Comparison of ENCODE assay signal across 8 cellular contexts in genomic region chr16:27515874-27516353, GRCh38. TPM values are rescaled to one million over a fixed set of nuclear protein-coding genes. Genes with fewer than 3 reads are reported as not detected.
DNase-seq lines count a peak whose midpoint lies in the region; ATAC-seq and TF ChIP-seq lines count a peak whose summit lies in the region.

No MANE protein-coding gene starts in this region.

- no peaks in the 10 kb centered on the region for H4K20me1 ChIP-seq in DOHH2 (ENCODE audit: control insufficient read depth, insufficient read depth, low read depth, low read length)

- no peak overlapping the region for H3K4me2 ChIP-seq in DOHH2 (ENCODE audit: low read length)

- H3K27me3 ChIP-seq in DOHH2 (ENCODE audit: control insufficient read depth, low read length): no peaks in the 10 kb centered on the region

- H3K9me3 ChIP-seq in DOHH2 (ENCODE audit: control insufficient read depth, insufficient read depth, low read length): no peaks in the 10 kb centered on the region

- H3K27ac Mint-ChIP-seq in endothelial cell (ENCODE audit: unreplicated experiment) (no peak overlapping the region), nephron progenitor cell (no peak overlapping the region)

- H3F3A ChIP-seq in DOHH2 (ENCODE audit: control insufficient read depth, insufficient read depth): no peaks in the 10 kb centered on the region

- no peaks in the 10 kb centered on the region for H3K79me2 ChIP-seq in DOHH2 (ENCODE audit: control insufficient read depth, low read length)

- no peak overlapping the region for H3K4me3 ChIP-seq in DOHH2 (ENCODE audit: low read length)

- H3K9me3 Mint-ChIP-seq in endothelial cell (ENCODE audit: unreplicated experiment): no peaks in the 10 kb centered on the region
- no peaks in the 10 kb centered on the region for H3K9me3 Mint-ChIP-seq in nephron progenitor cell

- H3K9me2 ChIP-seq in DOHH2 (replicated peaks; ENCODE audit: control insufficient read depth, low read length): no peaks in the 10 kb centered on the region

- no peak overlapping the region for H3K4me3 Mint-ChIP-seq in endothelial cell (ENCODE audit: unreplicated experiment)
- no peak overlapping the region for H3K4me3 Mint-ChIP-seq in nephron progenitor cell

- peaks cover 11% of the 10 kb centered on the region for H3K36me3 ChIP-seq in DOHH2 (ENCODE audit: control insufficient read depth, low read length)

- no peaks in the 10 kb centered on the region for H3K4me1 ChIP-seq in DOHH2 (ENCODE audit: control insufficient read depth, low read length)

- no peak overlapping the region for H3K27ac ChIP-seq in DOHH2 (ENCODE audit: low read depth, low read length)

- DNase-seq in HCEC 1CT: peak; percentile 17
- peak; percentile 19 for DNase-seq in SKM-1 treated with dmso at 0.1 percent for 144 hours (lab: John Stamatoyannopoulos, UW; ENCODE audit: unreplicated experiment)
- peak; percentile 55 for DNase-seq in endothelial cell (ENCODE audit: low spot score)
- peak; percentile 27 for DNase-seq in nephron progenitor cell
- no peak for DNase-seq in activated effector memory CD4-positive, alpha-beta T cell treated with Interleukin-2 at 50 U/mL for 16 hours
- no peak for DNase-seq in NCI-H2029 treated with DMSO at 0.1 percent for 48 hours (lab: John Stamatoyannopoulos, UW)

- TF ChIP-seq CTCF in DOHH2 (IDR thresholded peaks at IDR 0.05; ENCODE audit: low read depth, low read length, poor library complexity, severe bottlenecking) (peak; percentile 86), endothelial cell (IDR thresholded peaks at IDR 0.05; ENCODE audit: unreplicated experiment) (peak; percentile 85), nephron progenitor cell (IDR thresholded peaks at IDR 0.05) (peak; percentile 46)

- H3K27me3 Mint-ChIP-seq in endothelial cell (ENCODE audit: unreplicated experiment) (peaks cover 2% of the 10 kb centered on the region), nephron progenitor cell (ENCODE audit: low read depth, poor library complexity) (no peaks in the 10 kb centered on the region)

- ATAC-seq in HG03521 (IDR thresholded peaks at IDR 0.05; ENCODE audit: unreplicated experiment): no peak

- H3K36me3 Mint-ChIP-seq in endothelial cell (ENCODE audit: low read depth, unreplicated experiment): peaks cover 52% of the 10 kb centered on the region
- H3K36me3 Mint-ChIP-seq in nephron progenitor cell (ENCODE audit: low read depth): peaks cover 82% of the 10 kb centered on the region

- H3K4me1 Mint-ChIP-seq in endothelial cell (ENCODE audit: unreplicated experiment): no peaks in the 10 kb centered on the region
- peaks cover 22% of the 10 kb centered on the region for H3K4me1 Mint-ChIP-seq in nephron progenitor cell

RNA-seq across cellular contexts. Expression of gene GTF3C1, which starts 33.8 kb away (rescaled TPM):
- total RNA-seq in endothelial cell (ENCODE audit: unreplicated experiment): 98.7 TPM

RNA-seq across cellular contexts. Expression of gene KATNIP, which starts 34.0 kb away (rescaled TPM):
- 26.2 TPM for total RNA-seq in endothelial cell (ENCODE audit: unreplicated experiment)

Comparison
In these comparisons a context has a peak if more than half of its experiments do, and no peak if none do; other contexts are left out.
1. DNase-seq: peak in HCEC 1CT (single experiment), SKM-1 treated with dmso at 0.1 percent for 144 hours (single experiment), endothelial cell (single experiment) and nephron progenitor cell (single experiment); none in activated effector memory CD4-positive, alpha-beta T cell treated with Interleukin-2 at 50 U/mL for 16 hours (single experiment) and NCI-H2029 treated with DMSO at 0.1 percent for 48 hours (single experiment).
2. Peak in every context shown above with its lines, with median percentiles within 50 percentile points of each other: CTCF ChIP-seq.